ENCODE assay signal across 15 cellular contexts in genomic region chr15:62979252-62979651, GRCh38.
DNase-seq lines count a peak whose midpoint lies in the region; ATAC-seq and TF ChIP-seq lines count a peak whose summit lies in the region.
"Had no signal": no experiment of that assay in that cellular context is flagged by ENCODE, and none has a peak within 500 bp of the region (broad histone marks: within the 10 kb centered on the region; RNA-seq: fewer than 3 reads in every experiment).

No MANE protein-coding gene starts in this region.

- H4K5ac ChIP-seq in H9 (ENCODE audit: insufficient read length, low read depth, low read length), result no peak overlapping the region

- H2AK5ac ChIP-seq in trophoblast cell (ENCODE audit: low read length) (peak overlapping the region; percentile 58), H9 (ENCODE audit: insufficient read length, low read length) (no peak overlapping the region)

- DNase-seq in ELR (ENCODE audit: low read depth) (peak; percentile 30), NCI-H226 (peak; percentile 83), kidney tubule cell (ENCODE audit: low spot score) (peak; percentile 48), trophoblast cell (no peak), DMS153 (lab: John Stamatoyannopoulos, UW) (no peak), H9 (no peak), GM03348 (ENCODE audit: low spot score) (no peak)
- DNase-seq: DMS 273 treated with DMSO at 0.1 percent for 48 hours, NCI-H146, NCI-H2107, NCI-H748 treated with DMSO at 0.1 percent for 48 hours, PC-9 had no signal

- H3K79me1 ChIP-seq in trophoblast cell (ENCODE audit: low read length) (peaks cover 41% of the 10 kb centered on the region), H9 (ENCODE audit: insufficient read depth, low read depth, low read length, poor library complexity, severe bottlenecking) (no peaks in the 10 kb centered on the region)

- H3K9me3 Mint-ChIP-seq in H9, result no peaks in the 10 kb centered on the region

- no peak overlapping the region for H2AFZ ChIP-seq in trophoblast cell (ENCODE audit: insufficient read depth, low read length, poor library complexity)
- no peak overlapping the region for H2AFZ ChIP-seq in H9 (ENCODE audit: low read length)
- H2AFZ ChIP-seq: PC-9 had no signal

- H2BK120ac ChIP-seq in trophoblast cell (ENCODE audit: insufficient read depth, low read length, poor library complexity) (peak overlapping the region; percentile 46), H9 (ENCODE audit: low read depth, low read length, poor library complexity, severe bottlenecking) (no peak overlapping the region)

- no peak overlapping the region for H2BK20ac ChIP-seq in H9 (ENCODE audit: low read depth, low read length, poor library complexity, severe bottlenecking)

- no CpG with 5 or more reads among the region's 1 CpG for WGBS in trophoblast cell (ENCODE audit: extremely low coverage, insufficient coverage, insufficient read length)
- no CpG with 5 or more reads among the region's 1 CpG for WGBS in H9 (ENCODE audit: extremely low coverage, insufficient read length, low lambda C conversion rate)

- H3K18ac ChIP-seq in trophoblast cell (ENCODE audit: low read length) (no peak overlapping the region), H9 (ENCODE audit: insufficient read length, low read depth, low read length) (no peak overlapping the region)

- H3K27ac Mint-ChIP-seq in H9, result no peak overlapping the region

- H3K23me2 ChIP-seq in H9 (ENCODE audit: insufficient read length, low read depth, low read length, poor library complexity, severe bottlenecking), result no peaks in the 10 kb centered on the region

- peak overlapping the region; percentile 55 for H3K27ac ChIP-seq in trophoblast cell (ENCODE audit: low read depth, low read length)
- H3K27ac ChIP-seq in H9 (ENCODE audit: insufficient read length, low read depth, low read length), result no peak overlapping the region
- H3K27ac ChIP-seq: BLaER1 treated with 17β-estradiol and CSF1 and Interleukin-3, amounts not matched to agents 10 nM and 100 nM; PC-9 had no signal

- H3T11ph ChIP-seq in H9 (ENCODE audit: low read length), result no peak overlapping the region

- H4K12ac ChIP-seq in trophoblast cell (ENCODE audit: low read depth, low read length), result no peak overlapping the region

- H3K27me3 ChIP-seq in trophoblast cell (ENCODE audit: insufficient read depth, low read length) (no peaks in the 10 kb centered on the region), H9 (ENCODE audit: insufficient read depth, low read length) (no peaks in the 10 kb centered on the region; the same call in 1 of the 2 replicates)
- H3K27me3 ChIP-seq: BLaER1 treated with 17β-estradiol and CSF1 and Interleukin-3, amounts not matched to agents 10 nM and 100 nM had no signal

- no peak overlapping the region for H3K56ac ChIP-seq in H9 (ENCODE audit: insufficient read length, low read depth, low read length)

- H3K9ac ChIP-seq in trophoblast cell (ENCODE audit: low read length) (no peak overlapping the region), H9 (ENCODE audit: extremely low read depth, insufficient read length, low read length) (no peak overlapping the region)
- H3K9ac ChIP-seq: BLaER1 treated with 17β-estradiol and CSF1 and Interleukin-3, amounts not matched to agents 10 nM and 100 nM had no signal

- H3K4me2 ChIP-seq in trophoblast cell (ENCODE audit: low read length), result no peak overlapping the region
- no peak overlapping the region for H3K4me2 ChIP-seq in H9 (ENCODE audit: insufficient read depth, insufficient read length, low read length)
- H3K4me2 ChIP-seq: BLaER1 treated with 17β-estradiol and CSF1 and Interleukin-3, amounts not matched to agents 10 nM and 100 nM; PC-9 had no signal

- TF ChIP-seq CTCF in H9 (conservative IDR thresholded peaks at IDR 0.05), result no peak

- H3K4me1 ChIP-seq in trophoblast cell (ENCODE audit: control insufficient read depth in 1 of 2, insufficient read depth in 2 of 2, low read length in 2 of 2) (peaks cover 21 to 24% of the 10 kb centered on the region in 2 experiments), H9 (ENCODE audit: insufficient read depth, low read length) (no peaks in the 10 kb centered on the region)

- H4K91ac ChIP-seq in trophoblast cell (ENCODE audit: low read depth, low read length) (peak overlapping the region; percentile 78), H9 (ENCODE audit: insufficient read length, low read depth, low read length) (no peak overlapping the region)

- peaks cover 6 to 7% of the 10 kb centered on the region in 2 experiments for H3K4me1 Mint-ChIP-seq in H9

- H3K23ac ChIP-seq in trophoblast cell (ENCODE audit: low read length), result no peak overlapping the region
- no peak overlapping the region for H3K23ac ChIP-seq in H9 (ENCODE audit: insufficient read length, low read depth, low read length)

- H3K9me3 ChIP-seq in trophoblast cell (ENCODE audit: insufficient read depth, low read depth, low read length), result no peaks in the 10 kb centered on the region
- no peaks in the 10 kb centered on the region for H3K9me3 ChIP-seq in H9 (ENCODE audit: control insufficient read depth, low read depth, low read length)
- H3K9me3 ChIP-seq: BLaER1 treated with 17β-estradiol and CSF1 and Interleukin-3, amounts not matched to agents 10 nM and 100 nM had no signal

- H3K27me3 Mint-ChIP-seq in H9 (ENCODE audit: low read depth), result no peaks in the 10 kb centered on the region

- H4K20me1 ChIP-seq in H9 (ENCODE audit: control insufficient read depth, insufficient read depth, insufficient read length), result no peaks in the 10 kb centered on the region
- H4K20me1 ChIP-seq: BLaER1 treated with 17β-estradiol and CSF1 and Interleukin-3, amounts not matched to agents 10 nM and 100 nM had no signal

- peak overlapping the region; percentile 49 for H2BK5ac ChIP-seq in trophoblast cell (ENCODE audit: low read depth, low read length, poor library complexity)
- H2BK5ac ChIP-seq in H9 (ENCODE audit: insufficient read length, low read length), result no peak overlapping the region

- ATAC-seq in GM19467 (IDR thresholded peaks at IDR 0.05; ENCODE audit: unreplicated experiment), result no peak
- ATAC-seq: HCT116 had no signal

- H3K4ac ChIP-seq in trophoblast cell (ENCODE audit: low read depth, low read length), result peak overlapping the region; percentile 44
- H3K4ac ChIP-seq in H9 (ENCODE audit: low read depth, low read length), result no peak overlapping the region

- no peaks in the 10 kb centered on the region for H3K36me3 Mint-ChIP-seq in H9 (ENCODE audit: insufficient read depth in 1 of 3, low read depth in 3 of 3)

- no peak overlapping the region for H3K4me3 Mint-ChIP-seq in H9

- no peaks in the 10 kb centered on the region for H3K36me3 ChIP-seq in trophoblast cell (ENCODE audit: control insufficient read depth in 1 of 2, insufficient read depth in 2 of 2, low read length in 2 of 2)
- H3K36me3 ChIP-seq: BLaER1 treated with 17β-estradiol and CSF1 and Interleukin-3, amounts not matched to agents 10 nM and 100 nM had no signal

- no peak overlapping the region for H3K4me3 ChIP-seq in trophoblast cell (ENCODE audit: low read depth, low read length)
- H3K4me3 ChIP-seq: BLaER1 treated with 17β-estradiol and CSF1 and Interleukin-3, amounts not matched to agents 10 nM and 100 nM; PC-9 had no signal

- no peak overlapping the region for H4K8ac ChIP-seq in trophoblast cell (ENCODE audit: low read depth, low read length)
- no peak overlapping the region for H4K8ac ChIP-seq in H9 (replicated peaks; ENCODE audit: insufficient read length, low read depth, low read length)

- H3K14ac ChIP-seq in trophoblast cell (ENCODE audit: low read length), result peak overlapping the region; percentile 62
- no peak overlapping the region for H3K14ac ChIP-seq in H9 (ENCODE audit: insufficient read depth, low read length)

- H2BK12ac ChIP-seq in trophoblast cell (ENCODE audit: low read length) (peak overlapping the region; percentile 82), H9 (ENCODE audit: insufficient read length, low read depth, low read length) (no peak overlapping the region)

- no peak overlapping the region for H2BK15ac ChIP-seq in H9 (ENCODE audit: low read depth, low read length)

- H3K79me2 ChIP-seq in trophoblast cell (ENCODE audit: control insufficient read depth, insufficient read depth, low read length, poor library complexity) (peaks cover 3% of the 10 kb centered on the region), H9 (ENCODE audit: insufficient read depth, low read length) (no peaks in the 10 kb centered on the region)

Comparison
In these comparisons a context has a peak if more than half of its experiments do, and no peak if none do; other contexts are left out.
1. DNase-seq: peak in ELR (single experiment), NCI-H226 (single experiment) and kidney tubule cell (single experiment); none in trophoblast cell (0 of 2), DMS153 (single experiment), H9 (single experiment) and GM03348 (single experiment).